In the genomic region with DNA sequence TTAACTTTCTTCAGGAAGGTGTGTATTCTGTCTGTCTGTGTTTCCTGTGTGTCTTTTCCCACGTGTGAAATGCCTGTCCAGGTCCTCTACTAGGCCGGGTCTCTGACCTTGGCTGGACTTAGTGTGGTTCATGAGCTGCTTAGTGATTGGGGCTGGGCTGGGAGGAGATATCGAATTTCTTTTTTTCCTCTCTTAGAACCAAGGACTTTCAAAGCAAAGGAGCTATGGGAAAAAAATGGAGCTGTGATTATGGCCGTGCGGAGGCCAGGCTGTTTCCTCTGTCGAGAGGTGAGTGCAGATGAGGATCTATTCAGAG, we compare ENCODE assay signal across 30 cellular contexts. TPM values are rescaled to one million over a fixed set of nuclear protein-coding genes. Genes with fewer than 3 reads are reported as not detected.
DNase-seq lines count a peak whose midpoint lies in the region; ATAC-seq, FAIRE-seq and TF ChIP-seq lines count a peak whose summit lies in the region.
"Had no signal": no experiment of that assay in that cellular context is flagged by ENCODE, and none has a peak within 500 bp of the region (broad histone marks: within the 10 kb centered on the region; RNA-seq: fewer than 3 reads in every experiment).

No MANE protein-coding gene starts in this region.

- H2AFZ ChIP-seq in HepG2 (ENCODE audit: low read length): no peak overlapping the region
- H2AFZ ChIP-seq: PC-9 had no signal

- H3K4me3 Mint-ChIP-seq in endodermal cell: no peak overlapping the region
- no peak overlapping the region for H3K4me3 Mint-ChIP-seq in CD8-positive, alpha-beta memory T cell
- H3K4me3 Mint-ChIP-seq: activated CD4-positive, alpha-beta T cell treated with anti-CD3 and anti-CD28 coated beads for 36 hours; activated naive CD8-positive, alpha-beta T cell treated with anti-CD3 and anti-CD28 coated beads for 36 hours; CD4-positive, CD25-positive, alpha-beta regulatory T cell; effector memory CD8-positive, alpha-beta T cell; T-helper 2 cell treated with Interferon-gamma antibody and Interleukin-4, amounts not matched to agents 5 μg/mL and 100 μg/mL, for 36 hours had no signal

- 51% methylated on average over 6 of the region's 6 CpGs for WGBS in liver
- WGBS in HepG2 (ENCODE audit: low lambda C conversion rate): 94% methylated on average over 6 of the region's 6 CpGs
- WGBS in endodermal cell (ENCODE audit: insufficient coverage in 1 of 2, insufficient read length in 1 of 2), 2 experiments: 93 to 94% methylated on average over 3 to 6 of the region's 6 CpGs
- WGBS in psoas muscle, 3 donors: 65 to 72% (median 68%) methylated on average over 6 of the region's 6 CpGs

- H3K27me3 ChIP-seq in liver (ENCODE audit: control insufficient read depth in 4 of 4, insufficient read depth in 4 of 4, low read length in 3 of 4): no peaks in the 10 kb centered on the region
- H3K27me3 ChIP-seq in HepG2 (ENCODE audit: control insufficient read depth in 1 of 2, insufficient read depth in 2 of 2, low read length in 2 of 2): no peaks in the 10 kb centered on the region
- H3K27me3 ChIP-seq in endodermal cell (ENCODE audit: control insufficient read depth, insufficient read depth, low read length, poor library complexity, severe bottlenecking): no peaks in the 10 kb centered on the region
- no peaks in the 10 kb centered on the region for H3K27me3 ChIP-seq in subcutaneous abdominal adipose tissue (ENCODE audit: control insufficient read depth in 5 of 5, insufficient read depth in 4 of 5, low read length in 5 of 5)
- no peaks in the 10 kb centered on the region for H3K27me3 ChIP-seq in CD8-positive, alpha-beta memory T cell (ENCODE audit: insufficient read depth, low read length, poor library complexity, severe bottlenecking)
- no peaks in the 10 kb centered on the region for H3K27me3 ChIP-seq in psoas muscle (ENCODE audit: insufficient read depth in 3 of 3, low read length in 2 of 3)
- H3K27me3 ChIP-seq: ascending aorta, cardiac muscle cell, esophagus muscularis mucosa, foreskin keratinocyte, stomach, tibial artery had no signal

- peaks cover 22% of the 10 kb centered on the region for H3K79me2 ChIP-seq in HepG2 (ENCODE audit: insufficient read depth, low read length)

- H3K4me1 ChIP-seq in liver (ENCODE audit: control insufficient read depth in 4 of 4, insufficient read depth in 4 of 4, low read length in 3 of 4) (peaks cover 0 to 16% (median 6%) of the 10 kb centered on the region in 4 donors), HepG2 (ENCODE audit: insufficient read depth, low read length) (peaks cover 16% of the 10 kb centered on the region), endodermal cell (ENCODE audit: control insufficient read depth, insufficient read depth, low read length) (peaks cover 16% of the 10 kb centered on the region), subcutaneous abdominal adipose tissue (ENCODE audit: control insufficient read depth in 5 of 5, insufficient read depth in 5 of 5, low read length in 5 of 5) (peaks cover 0 to 40% (median 31%) of the 10 kb centered on the region in 5 donors), psoas muscle (no peaks in the 10 kb centered on the region)
- H3K4me1 ChIP-seq in CD8-positive, alpha-beta memory T cell (ENCODE audit: insufficient read depth, low read length): no peaks in the 10 kb centered on the region
- H3K4me1 ChIP-seq: ascending aorta, esophagus muscularis mucosa, foreskin keratinocyte, tibial artery had no signal

- TF ChIP-seq RAD21 in liver (IDR thresholded peaks at IDR 0.05) (no peak), HepG2 (CRISPR knock-in tag; IDR thresholded peaks at IDR 0.05) (no peak)

- H3K27ac ChIP-seq in liver (ENCODE audit: low read depth in 1 of 2, low read length in 2 of 2): peak overlapping the region in 1 of 2 donors; percentile 71
- H3K27ac ChIP-seq in HepG2 (ENCODE audit: extremely low read length, insufficient read depth, low read length): no peak overlapping the region
- H3K27ac ChIP-seq in endodermal cell (ENCODE audit: low read depth, low read length): no peak overlapping the region
- peak overlapping the region; percentile 43 for H3K27ac ChIP-seq in subcutaneous abdominal adipose tissue (ENCODE audit: low read depth, low read length)
- H3K27ac ChIP-seq in CD8-positive, alpha-beta memory T cell (ENCODE audit: low read depth, low read length): no peak overlapping the region
- H3K27ac ChIP-seq in psoas muscle: no peak overlapping the region
- H3K27ac ChIP-seq: 22Rv1, ascending aorta, cardiac muscle cell, esophagus muscularis mucosa, foreskin keratinocyte, PC-9, stomach, tibial artery had no signal

- no peak for FAIRE-seq in HepG2 (lab: Jason Lieb, UNC)
- FAIRE-seq: H1 had no signal

- no TSS peak for BruUV-seq in HepG2 (replicated peaks; lab: Mats Ljungman, UMichigan)

- no peaks in the 10 kb centered on the region for H3K9me3 ChIP-seq in liver (ENCODE audit: control insufficient read depth in 4 of 4, low read length in 3 of 4)
- no peaks in the 10 kb centered on the region for H3K9me3 ChIP-seq in HepG2 (ENCODE audit: low read length)
- no peaks in the 10 kb centered on the region for H3K9me3 ChIP-seq in endodermal cell (ENCODE audit: control insufficient read depth, low read length)
- H3K9me3 ChIP-seq in subcutaneous abdominal adipose tissue (ENCODE audit: control insufficient read depth in 5 of 5, low read length in 5 of 5): no peaks in the 10 kb centered on the region
- H3K9me3 ChIP-seq in CD8-positive, alpha-beta memory T cell (ENCODE audit: low read length): no peaks in the 10 kb centered on the region
- H3K9me3 ChIP-seq in psoas muscle: no peaks in the 10 kb centered on the region
- H3K9me3 ChIP-seq: ascending aorta, esophagus muscularis mucosa, stomach, tibial artery had no signal

- TF ChIP-seq CTCF in liver (IDR thresholded peaks at IDR 0.05; ENCODE audit: low read depth, low read length, missing input control): no peak
- no peak for TF ChIP-seq CTCF in HepG2 (CRISPR knock-in tag; IDR thresholded peaks at IDR 0.05)
- no peak for TF ChIP-seq CTCF in endodermal cell (conservative IDR thresholded peaks at IDR 0.05)
- TF ChIP-seq CTCF in psoas muscle (IDR thresholded peaks at IDR 0.05): no peak

- H3K4me3 ChIP-seq in liver (ENCODE audit: low read depth in 1 of 3, low read length in 3 of 3) (no peak overlapping the region), HepG2 (replicated peaks in 1 of 3; ENCODE audit: insufficient read depth in 1 of 3, low read depth in 2 of 3, low read length in 3 of 3) (no peak overlapping the region), endodermal cell (ENCODE audit: low read length) (no peak overlapping the region), subcutaneous abdominal adipose tissue (ENCODE audit: low read depth in 1 of 5, low read length in 5 of 5) (no peak overlapping the region), psoas muscle (no peak overlapping the region)
- no peak overlapping the region for H3K4me3 ChIP-seq in CD8-positive, alpha-beta memory T cell (ENCODE audit: low read length)
- H3K4me3 ChIP-seq: ascending aorta, cardiac muscle cell, esophagus muscularis mucosa, PC-9, stomach, tibial artery had no signal

- peaks cover 62% of the 10 kb centered on the region for H3K36me3 Mint-ChIP-seq in endodermal cell (ENCODE audit: low read depth)
- H3K36me3 Mint-ChIP-seq in CD8-positive, alpha-beta memory T cell: peaks cover 1 to 15% (median 2%) of the 10 kb centered on the region in 3 donors

- in situ Hi-C loops in HepG2 (cut with HindIII; ENCODE audit: extremely low pct_ligation_motif_present, low pct_unique_long_range_greater_than_20kb): no loop called here

- H3K27ac Mint-ChIP-seq in endodermal cell: peak overlapping the region; percentile 41
- H3K27ac Mint-ChIP-seq in CD8-positive, alpha-beta memory T cell: peak overlapping the region in 1 of 8 donors; percentile 66
- H3K27ac Mint-ChIP-seq: activated CD4-positive, alpha-beta T cell treated with anti-CD3 and anti-CD28 coated beads for 36 hours; activated naive CD8-positive, alpha-beta T cell treated with anti-CD3 and anti-CD28 coated beads for 36 hours; CD4-positive, CD25-positive, alpha-beta regulatory T cell; effector memory CD8-positive, alpha-beta T cell; T-helper 2 cell treated with Interferon-gamma antibody and Interleukin-4, amounts not matched to agents 5 μg/mL and 100 μg/mL, for 36 hours had no signal

- no peak for TF ChIP-seq POLR2A in HepG2 (IDR thresholded peaks at IDR 0.05; ENCODE audit: insufficient read depth in 1 of 2, low read depth in 2 of 2, low read length in 2 of 2)

- no peaks in the 10 kb centered on the region for H4K20me1 ChIP-seq in HepG2 (ENCODE audit: insufficient read depth, low read length)

- TF ChIP-seq EP300 in HepG2 (IDR thresholded peaks at IDR 0.05; ENCODE audit: low read depth in 2 of 2, low read length in 2 of 2): no peak
- TF ChIP-seq EP300 in HepG2 (CRISPR knock-in tag; IDR thresholded peaks at IDR 0.05; ENCODE audit: borderline replicate concordance): no peak

- CTCF ChIA-PET in HepG2 (lab: Yijun Ruan, JAX; ENCODE audit: low intra/inter-chr PET ratio, low total read pairs): no interaction called here
- CTCF ChIA-PET in CD8-positive, alpha-beta memory T cell (lab: Charles Lee): interaction anchor here (0.6 to 2.7 kb wide), 3 partner anchors 8 to 83 kb away, joined by 3 to 9 read pairs (median 5); no protein-coding TSS in a partner anchor

- no peaks in the 10 kb centered on the region for H3K9me3 Mint-ChIP-seq in endodermal cell
- no peaks in the 10 kb centered on the region for H3K9me3 Mint-ChIP-seq in CD8-positive, alpha-beta memory T cell
- H3K9me3 Mint-ChIP-seq: activated naive CD8-positive, alpha-beta T cell treated with anti-CD3 and anti-CD28 coated beads for 36 hours; CD4-positive, CD25-positive, alpha-beta regulatory T cell; effector memory CD8-positive, alpha-beta T cell; T-helper 2 cell treated with Interferon-gamma antibody and Interleukin-4, amounts not matched to agents 5 μg/mL and 100 μg/mL, for 36 hours had no signal

- intact Hi-C loops in HepG2 (cut with micrococcal nuclease; ENCODE audit: unreplicated experiment): no loop called here
- intact Hi-C loops in psoas muscle (cut with DNase I): no loop called here

- POLR2A ChIA-PET in HepG2 (lab: Yijun Ruan, JAX): interaction anchor here (2.1 to 6.1 kb wide), 2 partner anchors 12 to 15 kb away, joined by 6 to 35 read pairs; a partner anchor contains a TSS
- POLR2A ChIA-PET in CD8-positive, alpha-beta memory T cell (lab: Charles Lee): no interaction called here

- ATAC-seq in HepG2 (no peak), HG03045 (IDR thresholded peaks at IDR 0.05; ENCODE audit: unreplicated experiment) (peak; percentile 10), psoas muscle (no peak)
- ATAC-seq: activated CD4-positive, alpha-beta T cell treated with anti-CD3 and anti-CD28 coated beads for 36 hours; effector memory CD8-positive, alpha-beta T cell; foreskin keratinocyte; left cardiac atrium had no signal

- no peaks in the 10 kb centered on the region for H3K27me3 Mint-ChIP-seq in endodermal cell (ENCODE audit: insufficient read depth)
- peaks cover 0 to 3% of the 10 kb centered on the region in 2 donors for H3K27me3 Mint-ChIP-seq in CD8-positive, alpha-beta memory T cell
- H3K27me3 Mint-ChIP-seq: activated CD4-positive, alpha-beta T cell treated with anti-CD3 and anti-CD28 coated beads for 36 hours; activated naive CD8-positive, alpha-beta T cell treated with anti-CD3 and anti-CD28 coated beads for 36 hours had no signal

- H3K4me1 Mint-ChIP-seq in endodermal cell: peaks cover 29% of the 10 kb centered on the region
- H3K4me1 Mint-ChIP-seq in CD8-positive, alpha-beta memory T cell: no peaks in the 10 kb centered on the region
- H3K4me1 Mint-ChIP-seq: activated CD4-positive, alpha-beta T cell treated with anti-CD3 and anti-CD28 coated beads for 36 hours; activated naive CD8-positive, alpha-beta T cell treated with anti-CD3 and anti-CD28 coated beads for 36 hours had no signal

- H3K4me2 ChIP-seq in HepG2 (ENCODE audit: low read depth, low read length): no peak overlapping the region
- H3K4me2 ChIP-seq: PC-9 had no signal

- peaks cover 0 to 31% (median 20%) of the 10 kb centered on the region in 4 donors for H3K36me3 ChIP-seq in liver (ENCODE audit: control insufficient read depth in 4 of 4, insufficient read depth in 3 of 4, low read depth in 1 of 4, low read length in 3 of 4)
- H3K36me3 ChIP-seq in HepG2 (replicated peaks in 1 of 2; ENCODE audit: control insufficient read depth in 1 of 2, insufficient read depth in 2 of 2, low read length in 2 of 2): peaks cover 27 to 63% of the 10 kb centered on the region in 2 experiments
- H3K36me3 ChIP-seq in endodermal cell (ENCODE audit: control insufficient read depth, insufficient read depth, low read length): peaks cover 72% of the 10 kb centered on the region
- H3K36me3 ChIP-seq in subcutaneous abdominal adipose tissue (ENCODE audit: control insufficient read depth in 5 of 5, insufficient read depth in 5 of 5, low read length in 5 of 5): peaks cover 26 to 70% (median 64%) of the 10 kb centered on the region in 5 donors
- no peaks in the 10 kb centered on the region for H3K36me3 ChIP-seq in CD8-positive, alpha-beta memory T cell (ENCODE audit: insufficient read depth, low read length)
- H3K36me3 ChIP-seq in psoas muscle (ENCODE audit: insufficient read depth in 1 of 2, low read depth in 1 of 2): peaks cover 0 to 61% of the 10 kb centered on the region in 2 donors

- H3K9ac ChIP-seq in liver (ENCODE audit: low read depth in 1 of 2, low read length in 2 of 2): no peak overlapping the region
- no peak overlapping the region for H3K9ac ChIP-seq in HepG2 (ENCODE audit: insufficient read depth, low read depth, low read length)
- no peak overlapping the region for H3K9ac ChIP-seq in endodermal cell (ENCODE audit: extremely low read depth, low read length, poor library complexity, severe bottlenecking)
- no peak overlapping the region for H3K9ac ChIP-seq in subcutaneous abdominal adipose tissue (ENCODE audit: low read length in 5 of 5)

- no peak for DNase-seq in HepG2 (ENCODE audit: low spot score)
- DNase-seq in endodermal cell: no peak
- no peak for DNase-seq in CD8-positive, alpha-beta memory T cell
- DNase-seq in stimulated activated CD4-positive, alpha-beta T cell treated with anti-CD3 and anti-CD28 coated beads, Interleukin-15, amount 100 ng/mL, for 24 hours: no peak
- DNase-seq in psoas muscle: no peak
- DNase-seq: activated CD4-positive, alpha-beta T cell treated with anti-CD3 and anti-CD28 coated beads for 36 hours; activated effector memory CD4-positive, alpha-beta T cell treated with Interleukin-2 at 50 U/mL for 16 hours; activated naive CD8-positive, alpha-beta T cell treated with anti-CD3 and anti-CD28 coated beads for 36 hours; activated T-cell treated with anti-CD3 and anti-CD28 coated beads for 4 hours; CD4-positive, CD25-positive, alpha-beta regulatory T cell; cortex of kidney; DMS 273 treated with DMSO at 0.1 percent for 48 hours; effector memory CD8-positive, alpha-beta T cell; foreskin keratinocyte; left cardiac atrium; mesenchymal stem cell; NCI-H146; PC-9; Right ventricle myocardium superior; stomach; tibial artery had no signal

RNA-seq across cellular contexts. Expression of a gene that starts 13.8 kb away (rescaled TPM):
- total RNA-seq in liver: 10 to 100 TPM; 48.5 to 51.2 TPM
- 10 to 100 TPM; 56.9 to 87.4 TPM for polyA plus RNA-seq in liver
- 57.4 and 79.9 TPM in 2 replicates for total RNA-seq in HepG2 (2016; rRNA removed; fragmentation: Illumina TruSeq; extraction: Trizol)
- total RNA-seq in HepG2 (2016; cell fraction: cytosol; rRNA removed; fragmentation: Illumina TruSeq; extraction: Trizol; ENCODE audit: low read depth): 61.0 and 61.6 TPM in 2 replicates
- 60.4 and 81.6 TPM in 2 replicates for total RNA-seq in HepG2 (2016; cell fraction: insoluble cytoplasmic fraction; rRNA removed; fragmentation: Illumina TruSeq; extraction: Trizol)
- 103 and 106 TPM in 2 replicates for total RNA-seq in HepG2 (2016; cell fraction: membrane; rRNA removed; fragmentation: Illumina TruSeq; extraction: Trizol)
- total RNA-seq in HepG2 (2016; cell fraction: nucleus; rRNA removed; fragmentation: Illumina TruSeq; extraction: Trizol): 46.3 and 54.0 TPM in 2 replicates
- polyA plus RNA-seq in HepG2 (2011; rRNA removed): 43.9 and 44.0 TPM in 2 replicates
- 30.6 and 48.5 TPM in 2 replicates for polyA plus RNA-seq in HepG2 (2011; cell fraction: cytosol; rRNA removed)
- polyA plus RNA-seq in HepG2 (2011; cell fraction: nucleus; rRNA removed): 9.3 and 15.2 TPM in 2 replicates
- polyA plus RNA-seq in HepG2 (2012): 75.8 and 86.2 TPM in 2 replicates
- 96.8 and 103 TPM in 2 replicates for polyA plus RNA-seq in HepG2 (2016; cell fraction: cytosol; fragmentation: Illumina TruSeq; extraction: Trizol; ENCODE audit: low read depth)
- polyA plus RNA-seq in HepG2 (2016; cell fraction: insoluble cytoplasmic fraction; fragmentation: Illumina TruSeq; extraction: Trizol; ENCODE audit: low read depth): 78.0 and 79.1 TPM in 2 replicates
- polyA plus RNA-seq in HepG2 (2016; cell fraction: membrane; fragmentation: Illumina TruSeq; extraction: Trizol; ENCODE audit: low read depth): 115 and 119 TPM in 2 replicates
- polyA plus RNA-seq in HepG2 (2016; cell fraction: nucleus; fragmentation: Illumina TruSeq; extraction: Trizol; ENCODE audit: insufficient read depth, low read depth): 101 and 103 TPM in 2 replicates
- 10.9 and 11.9 TPM in 2 replicates for polyA minus RNA-seq in HepG2 (2011; rRNA and poly(A)+ RNA removed; ENCODE audit: low replicate concordance)
- 18.7 and 25.3 TPM in 2 replicates for polyA minus RNA-seq in HepG2 (2011; cell fraction: cytosol; rRNA and poly(A)+ RNA removed)
- 10.4 and 12.6 TPM in 2 replicates for polyA minus RNA-seq in HepG2 (2011; cell fraction: nucleus; rRNA and poly(A)+ RNA removed)
- total RNA-seq in endodermal cell: 100 to 1,000 TPM; 101 to 127 TPM
- polyA plus RNA-seq in endodermal cell (2013, experiment 1 of 2): 101 TPM
- polyA plus RNA-seq in endodermal cell (2013, experiment 2 of 2): 97.4 TPM
- total RNA-seq in CD8-positive, alpha-beta memory T cell: 1 to 10 TPM; 8.1 to 8.3 TPM
- polyA plus RNA-seq in CD8-positive, alpha-beta memory T cell: 9.4 TPM
- total RNA-seq in psoas muscle: 10 to 100 TPM; 34.2 to 51.8 (median 41.4) TPM
- 10 to 100 TPM; 19.0 to 39.9 (median 28.4) TPM for polyA plus RNA-seq in psoas muscle

RNA-seq across cellular contexts. Expression of a gene that starts 31.9 kb away (rescaled TPM):
- total RNA-seq in liver (10 to 100 TPM; 27.0 to 36.8 TPM), HepG2 (2016; rRNA removed; fragmentation: Illumina TruSeq; extraction: Trizol) (17.4 and 24.1 TPM in 2 replicates), endodermal cell (100 to 1,000 TPM; 121 to 123 TPM), psoas muscle (10 to 100 TPM; 23.9 to 33.3 (median 25.7) TPM)
- polyA plus RNA-seq in liver (10 to 100 TPM; 19.9 to 27.6 TPM), HepG2 (2011; rRNA removed) (73.8 and 80.6 TPM in 2 replicates), psoas muscle (10 to 100 TPM; 19.4 to 20.0 (median 19.6) TPM)
- 5.0 and 6.4 TPM in 2 replicates for total RNA-seq in HepG2 (2016; cell fraction: cytosol; rRNA removed; fragmentation: Illumina TruSeq; extraction: Trizol; ENCODE audit: low read depth)
- total RNA-seq in HepG2 (2016; cell fraction: insoluble cytoplasmic fraction; rRNA removed; fragmentation: Illumina TruSeq; extraction: Trizol): 16.0 and 24.8 TPM in 2 replicates
- total RNA-seq in HepG2 (2016; cell fraction: membrane; rRNA removed; fragmentation: Illumina TruSeq; extraction: Trizol): 15.7 and 18.1 TPM in 2 replicates
- 28.9 and 38.5 TPM in 2 replicates for total RNA-seq in HepG2 (2016; cell fraction: nucleus; rRNA removed; fragmentation: Illumina TruSeq; extraction: Trizol)
- polyA plus RNA-seq in HepG2 (2011; cell fraction: cytosol; rRNA removed): 66.9 and 68.7 TPM in 2 replicates
- 64.3 and 75.0 TPM in 2 replicates for polyA plus RNA-seq in HepG2 (2011; cell fraction: nucleus; rRNA removed)
- polyA plus RNA-seq in HepG2 (2012): 36.4 and 39.6 TPM in 2 replicates
- polyA plus RNA-seq in HepG2 (2016; cell fraction: cytosol; fragmentation: Illumina TruSeq; extraction: Trizol; ENCODE audit: low read depth): 6.7 and 7.8 TPM in 2 replicates
- polyA plus RNA-seq in HepG2 (2016; cell fraction: insoluble cytoplasmic fraction; fragmentation: Illumina TruSeq; extraction: Trizol; ENCODE audit: low read depth): 19.6 and 25.9 TPM in 2 replicates
- 15.4 and 16.2 TPM in 2 replicates for polyA plus RNA-seq in HepG2 (2016; cell fraction: membrane; fragmentation: Illumina TruSeq; extraction: Trizol; ENCODE audit: low read depth)
- polyA plus RNA-seq in HepG2 (2016; cell fraction: nucleus; fragmentation: Illumina TruSeq; extraction: Trizol; ENCODE audit: insufficient read depth, low read depth): 59.1 and 62.2 TPM in 2 replicates
- polyA minus RNA-seq in HepG2 (2011; rRNA and poly(A)+ RNA removed; ENCODE audit: low replicate concordance): 22.0 and 139 TPM in 2 replicates
- 48.1 and 54.0 TPM in 2 replicates for polyA minus RNA-seq in HepG2 (2011; cell fraction: cytosol; rRNA and poly(A)+ RNA removed)
- polyA minus RNA-seq in HepG2 (2011; cell fraction: nucleus; rRNA and poly(A)+ RNA removed): 39.9 and 48.0 TPM in 2 replicates
- 142 TPM for polyA plus RNA-seq in endodermal cell (2013, experiment 1 of 2)
- polyA plus RNA-seq in endodermal cell (2013, experiment 2 of 2): 127 TPM
- 10 to 100 TPM; 46.1 to 46.8 TPM for total RNA-seq in CD8-positive, alpha-beta memory T cell
- 220 TPM for polyA plus RNA-seq in CD8-positive, alpha-beta memory T cell
